ENCODE assay signal across 8 cellular contexts in the genomic region with DNA sequence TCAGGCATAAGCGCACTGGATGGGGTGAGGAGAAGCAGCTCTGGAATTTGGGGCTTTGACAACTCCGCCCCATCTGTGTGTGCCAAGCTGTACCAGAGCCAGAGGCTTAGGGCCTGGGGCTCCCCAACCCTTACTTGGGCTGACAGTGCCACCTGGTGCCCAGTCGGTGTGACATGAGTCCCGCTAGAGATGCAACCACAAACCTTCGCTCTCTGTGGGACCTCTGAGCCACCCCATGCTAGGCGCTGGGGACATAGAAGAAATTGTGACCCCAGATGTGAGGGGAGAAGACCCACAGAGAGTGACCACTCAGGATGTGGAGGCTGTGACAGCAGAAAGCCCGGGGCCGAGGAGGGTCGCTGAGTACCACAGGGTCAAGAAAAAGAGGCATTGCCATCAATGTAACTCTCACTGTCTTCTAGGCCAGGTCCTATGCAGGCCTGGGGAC. TPM values are rescaled to one million over a fixed set of nuclear protein-coding genes. Genes with fewer than 3 reads are reported as not detected.
DNase-seq lines count a peak whose midpoint lies in the region; ATAC-seq and TF ChIP-seq lines count a peak whose summit lies in the region.

No MANE protein-coding gene starts in this region.

- no peak overlapping the region for H3K9ac ChIP-seq in KMS-11

- H3K4me1 ChIP-seq in KMS-11 (ENCODE audit: low read depth, poor library complexity, severe bottlenecking) (peaks cover 14% of the 10 kb centered on the region), tibial nerve (peaks cover 0 to 33% (median 14%) of the 10 kb centered on the region in 4 donors)

- in situ Hi-C loops in SK-MEL-5 (cut with HindIII; ENCODE audit: low pct_unique_long_range_greater_than_20kb, low sequenced_read_pairs) = no loop called here

- H3K4me2 ChIP-seq in KMS-11 = no peak overlapping the region; the same call in 1 of the 2 replicates

- H3K27ac ChIP-seq in KMS-11 (no peak overlapping the region), tibial nerve (peak overlapping the region; percentile 38 to 79 (median 60))

- H2AFZ ChIP-seq in KMS-11 (ENCODE audit: low read depth) = no peak overlapping the region

- DNase-seq in CD1c-positive myeloid dendritic cell (ENCODE audit: extremely low spot score) (peak; percentile 81), SK-MEL-5 (ENCODE audit: low read depth, low spot score) (peak; percentile 84), glomerular endothelial cell (ENCODE audit: extremely low read depth, low read depth, low spot score) (peak; percentile 75), pons (ENCODE audit: low spot score) (peak; percentile 77), tibial nerve (ENCODE audit: low spot score in 2 of 2) (peak; percentile 70 to 84)
- peak; percentile 81 for DNase-seq in activated naive CD4-positive, alpha-beta T cell treated with Interleukin-2 at 50 U/mL for 16 hours

- H3K36me3 ChIP-seq in KMS-11 (ENCODE audit: insufficient read depth) (no peaks in the 10 kb centered on the region), tibial nerve (no peaks in the 10 kb centered on the region)

- no peaks in the 10 kb centered on the region for H3K9me3 ChIP-seq in tibial nerve

- no peaks in the 10 kb centered on the region for H3K27me3 ChIP-seq in KMS-11 (ENCODE audit: insufficient read depth, low read depth)
- H3K27me3 ChIP-seq in tibial nerve = no peaks in the 10 kb centered on the region

- TF ChIP-seq POLR2A in tibial nerve (IDR thresholded peaks at IDR 0.05) = no peak

- TF ChIP-seq EP300 in tibial nerve (IDR thresholded peaks at IDR 0.05) = peak in 1 of 2 donors; percentile 60

- TF ChIP-seq CTCF in KMS-11 (conservative IDR thresholded peaks at IDR 0.05; ENCODE audit: low read depth, low read length) = peak; percentile 91
- TF ChIP-seq CTCF in tibial nerve (IDR thresholded peaks at IDR 0.05) = peak; percentile 67 to 95 (median 81)

- ATAC-seq in GM19467 (IDR thresholded peaks at IDR 0.05; ENCODE audit: unreplicated experiment) = peak; percentile 66

- H3K4me3 ChIP-seq in KMS-11 (IDR thresholded peaks at IDR 0.05; ENCODE audit: insufficient read depth, low read depth, low read length) = no peak overlapping the region
- no peak overlapping the region for H3K4me3 ChIP-seq in tibial nerve

- 25 to 29% methylated on average over 6 to 8 of the region's 9 CpGs for WGBS in tibial nerve, 2 donors

- no peaks in the 10 kb centered on the region for H4K20me1 ChIP-seq in KMS-11 (ENCODE audit: insufficient read depth)

- no peaks in the 10 kb centered on the region for H3K79me2 ChIP-seq in KMS-11 (ENCODE audit: insufficient read depth, low read depth)

RNA-seq across cellular contexts. Expression of a gene that starts 36.0 kb away (rescaled TPM):
- 7.8 and 8.2 TPM in 2 replicates for total RNA-seq in SK-MEL-5 (2014; rRNA removed; shearing (Covaris generic))
- polyA plus RNA-seq in SK-MEL-5 (2015; cell fraction: cytosol; rRNA removed) = 19.8 and 30.3 TPM in 2 replicates
- polyA plus RNA-seq in SK-MEL-5 (2015; cell fraction: nucleus; rRNA removed) = 25.1 and 28.9 TPM in 2 replicates
- total RNA-seq in glomerular endothelial cell (20.9 and 32.8 TPM in 2 replicates), tibial nerve (10 to 100 TPM; 19.5 to 29.1 (median 22.8) TPM)

RNA-seq across cellular contexts. Expression of a gene that starts 40.0 kb away (rescaled TPM):
- total RNA-seq in SK-MEL-5 (2014; rRNA removed; shearing (Covaris generic)) = 0.05 TPM in 1 of 2 replicates, not detected in the other
- 0.06 and 0.48 TPM in 2 replicates for polyA plus RNA-seq in SK-MEL-5 (2015; cell fraction: cytosol; rRNA removed)
- polyA plus RNA-seq in SK-MEL-5 (2015; cell fraction: nucleus; rRNA removed) = 0.16 TPM in 1 of 2 replicates, not detected in the other
- 1.4 and 2.3 TPM in 2 replicates for total RNA-seq in glomerular endothelial cell
- 1 to 10 TPM; 4.5 to 7.5 (median 6.7) TPM for total RNA-seq in tibial nerve
